Comparison of ENCODE assay signal across 8 cellular contexts in genomic region chr3:197791120-197792018, GRCh38. TPM values are rescaled to one million over a fixed set of nuclear protein-coding genes. Genes with fewer than 3 reads are reported as not detected.
DNase-seq lines count a peak whose midpoint lies in the region; ATAC-seq and TF ChIP-seq lines count a peak whose summit lies in the region.

Gene LRCH3 (plus strand): TSS chr3:197791254. CDS start chr3:197791279, 25 bp downstream.

- no peaks in the 10 kb centered on the region for H3K9me3 Mint-ChIP-seq in activated naive CD4-positive, alpha-beta T cell treated with anti-CD3 and anti-CD28 coated beads, Interleukin-2, amount 50 U/mL, for 72 hours

- H3K27ac ChIP-seq in HCT116 (ENCODE audit: low read depth, low read length) (peak within 1 kb of the TSS; percentile 84), temporal lobe (ENCODE audit: low read depth, low read length) (peak within 1 kb of the TSS; percentile 40)

- H3K27me3 ChIP-seq in GM06990 (replicated peaks; ENCODE audit: control insufficient read depth, insufficient read depth, low read length), result no peaks in the 10 kb centered on the region
- H3K27me3 ChIP-seq in HCT116 (ENCODE audit: insufficient read depth, low read length), result no peaks in the 10 kb centered on the region

- CTCF ChIA-PET in HCT116 (lab: Charles Lee), result no interaction called here

- no peak within 1 kb of the TSS for H2AFZ ChIP-seq in HCT116 (ENCODE audit: low read depth, low read length, poor library complexity, severe bottlenecking)

- H3K27ac Mint-ChIP-seq in activated naive CD4-positive, alpha-beta T cell treated with anti-CD3 and anti-CD28 coated beads, Interleukin-2, amount 50 U/mL, for 72 hours, result peak within 1 kb of the TSS; percentile 96 to 100

- intact Hi-C loops in HCT116 (cut with micrococcal nuclease), result loop anchor here (10.0 kb wide), 1 partner anchor 107 kb away; no protein-coding TSS in a partner anchor

- TF ChIP-seq CTCF in GM06990 (IDR thresholded peaks at IDR 0.05; ENCODE audit: insufficient read depth, low read length, poor library complexity, severe bottlenecking) (no peak), HCT116 (IDR thresholded peaks at IDR 0.05 in 2 of 3, conservative IDR thresholded peaks at IDR 0.05 in 1 of 3; ENCODE audit: borderline replicate concordance in 1 of 3, insufficient read depth in 1 of 3, low read depth in 2 of 3, low read length in 2 of 3) (no peak), omental fat pad (IDR thresholded peaks at IDR 0.05) (no peak)

- H3K9ac ChIP-seq in HCT116 (ENCODE audit: low read length), result peak within 1 kb of the TSS; percentile 92

- no peaks in the 10 kb centered on the region for H3K9me3 ChIP-seq in HCT116 (ENCODE audit: control insufficient read depth in 1 of 2, insufficient read depth in 1 of 2, low read depth in 1 of 2, low read length in 2 of 2)

- peaks cover 8 to 16% of the 10 kb centered on the region in 2 donors for H3K36me3 Mint-ChIP-seq in activated naive CD4-positive, alpha-beta T cell treated with anti-CD3 and anti-CD28 coated beads, Interleukin-2, amount 50 U/mL, for 72 hours

- BruUV-seq in HCT116 (replicated peaks; lab: Mats Ljungman, UMichigan), result no TSS peak

- H3K4me2 ChIP-seq in HCT116 (ENCODE audit: low read length), result peak within 1 kb of the TSS; percentile 88

- H3K79me2 ChIP-seq in HCT116 (ENCODE audit: insufficient read depth, low read length), result peaks cover 45% of the 10 kb centered on the region

- H3K36me3 ChIP-seq in GM06990 (ENCODE audit: control insufficient read depth, insufficient read depth, low read length) (no peaks in the 10 kb centered on the region; the same call in 1 of the 2 replicates), HCT116 (ENCODE audit: control insufficient read depth in 1 of 2, insufficient read depth in 2 of 2, low read length in 2 of 2) (no peaks in the 10 kb centered on the region)

- ATAC-seq in HCT116 (peak; percentile 85), SK-N-SH treated with all-trans-retinoic acid at 6 μM for 48 hours (peak; percentile 91), omental fat pad (ENCODE audit: low FRiP score) (peak; percentile 81)
- ATAC-seq in activated naive CD4-positive, alpha-beta T cell treated with anti-CD3 and anti-CD28 coated beads, Interleukin-2, amount 50 U/mL, for 72 hours, result peak; percentile 73 to 84

- RAD21 ChIA-PET in HCT116 (lab: Charles Lee; ENCODE audit: low non-redundant PET in 1 of 2, low total read pairs in 2 of 2, uncharacterized antibody in 2 of 2, unreplicated experiment in 2 of 2), result no interaction called here

- DNase-seq in GM06990 (ENCODE audit: extremely low read depth, insufficient read length) (peak; percentile 91), HCT116 (ENCODE audit: low read depth, low spot score) (peak; percentile 23), NAMALWA (ENCODE audit: low spot score) (peak; percentile 90), glomerular visceral epithelial cell (ENCODE audit: extremely low spot score) (peak; percentile 83), omental fat pad (ENCODE audit: low spot score) (peak; percentile 55)
- peak; percentile 87 to 88 for DNase-seq in activated naive CD4-positive, alpha-beta T cell treated with anti-CD3 and anti-CD28 coated beads, Interleukin-2, amount 50 U/mL, for 72 hours (ENCODE audit: low spot score in 2 of 2)

- peak; percentile 86 for TF ChIP-seq POLR2A in HCT116 (IDR thresholded peaks at IDR 0.05; ENCODE audit: borderline replicate concordance, extremely low read depth, insufficient read depth, insufficient read length)

- TF ChIP-seq RAD21 in HCT116 (IDR thresholded peaks at IDR 0.05; ENCODE audit: low read depth), result no peak

- H3K4me3 ChIP-seq in GM06990 (replicated peaks; ENCODE audit: low read depth, low read length) (peak within 1 kb of the TSS; percentile 79), HCT116 (replicated peaks in 1 of 2; ENCODE audit: low read depth in 1 of 2, low read length in 2 of 2) (peak within 1 kb of the TSS; percentile 62 to 80)

- no peaks in the 10 kb centered on the region for H4K20me1 ChIP-seq in HCT116 (ENCODE audit: insufficient read depth)

- H3K9me2 ChIP-seq in HCT116 (ENCODE audit: insufficient read depth), result no peaks in the 10 kb centered on the region

- peaks cover 0 to 15% of the 10 kb centered on the region in 2 experiments; a peak in 1 of 4 replicates for H3K4me1 ChIP-seq in HCT116 (ENCODE audit: control insufficient read depth in 1 of 2, insufficient read depth in 2 of 2, low read length in 2 of 2)

- POLR2A ChIA-PET in HCT116 (lab: Charles Lee), result interaction anchor here (0.9 kb wide), 1 partner anchor 38 kb away, joined by 3 read pairs; no protein-coding TSS in a partner anchor

TF ChIP-seq in HCT116, 20 proteins besides CTCF, POLR2A, EP300 and RAD21 (continues in another document):
- peak; percentile 69; the same call in 1 of the 2 replicates for TF ChIP-seq EGR1 (IDR thresholded peaks at IDR 0.05; ENCODE audit: low read depth)
- no peak for TF ChIP-seq CEBPB (IDR thresholded peaks at IDR 0.05; ENCODE audit: low read depth)
- TF ChIP-seq CBX3 (IDR thresholded peaks at IDR 0.05; ENCODE audit: low read depth), result no peak
- TF ChIP-seq, protein P1, sequence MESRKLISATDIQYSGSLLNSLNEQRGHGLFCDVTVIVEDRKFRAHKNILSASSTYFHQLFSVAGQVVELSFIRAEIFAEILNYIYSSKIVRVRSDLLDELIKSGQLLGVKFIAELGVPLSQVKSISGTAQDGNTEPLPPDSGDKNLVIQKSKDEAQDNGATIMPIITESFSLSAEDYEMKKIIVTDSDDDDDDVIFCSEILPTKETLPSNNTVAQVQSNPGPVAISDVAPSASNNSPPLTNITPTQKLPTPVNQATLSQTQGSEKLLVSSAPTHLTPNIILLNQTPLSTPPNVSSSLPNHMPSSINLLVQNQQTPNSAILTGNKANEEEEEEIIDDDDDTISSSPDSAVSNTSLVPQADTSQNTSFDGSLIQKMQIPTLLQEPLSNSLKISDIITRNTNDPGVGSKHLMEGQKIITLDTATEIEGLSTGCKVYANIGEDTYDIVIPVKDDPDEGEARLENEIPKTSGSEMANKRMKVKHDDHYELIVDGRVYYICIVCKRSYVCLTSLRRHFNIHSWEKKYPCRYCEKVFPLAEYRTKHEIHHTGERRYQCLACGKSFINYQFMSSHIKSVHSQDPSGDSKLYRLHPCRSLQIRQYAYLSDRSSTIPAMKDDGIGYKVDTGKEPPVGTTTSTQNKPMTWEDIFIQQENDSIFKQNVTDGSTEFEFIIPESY (IDR thresholded peaks at IDR 0.05; ENCODE audit: extremely low read depth, insufficient replicate concordance, low read length), result peak; percentile 8
- peak; percentile 89 for TF ChIP-seq ZFX (IDR thresholded peaks at IDR 0.05)
- TF ChIP-seq JUND (IDR thresholded peaks at IDR 0.05), result no peak

TF ChIP-seq in SK-N-SH treated with all-trans-retinoic acid at 6 μM for 48 hours, 23 proteins besides CTCF, POLR2A, EP300 and RAD21:
- TF ChIP-seq PATZ1 (CRISPR knock-in tag; IDR thresholded peaks at IDR 0.05; ENCODE audit: borderline replicate concordance) (peak; percentile 70; the same call in 1 of the 2 replicates), ZC3H10 (CRISPR knock-in tag; IDR thresholded peaks at IDR 0.05) (no peak), ZNF70 (CRISPR knock-in tag; IDR thresholded peaks at IDR 0.05) (no peak), SNAI2 (CRISPR knock-in tag; IDR thresholded peaks at IDR 0.05) (no peak), ZNF8 (CRISPR knock-in tag; IDR thresholded peaks at IDR 0.05) (no peak), GLIS3 (CRISPR knock-in tag; IDR thresholded peaks at IDR 0.05) (peak; percentile 87; the same call in 1 of the 2 replicates)

RNA-seq across cellular contexts. Expression of gene LRCH3, which starts in this region (rescaled TPM):
- 38.1 TPM for total RNA-seq in HCT116 (2021; ENCODE audit: unreplicated experiment)
- polyA plus RNA-seq in HCT116 (2012), result 11.2 and 19.6 TPM in 2 replicates
- 10 to 100 TPM; 25.0 to 74.9 TPM for total RNA-seq in activated naive CD4-positive, alpha-beta T cell treated with anti-CD3 and anti-CD28 coated beads, Interleukin-2, amount 50 U/mL, for 72 hours
- total RNA-seq in omental fat pad, result 10 to 100 TPM; 34.8 to 70.9 (median 38.0) TPM
- total RNA-seq in temporal lobe, result 86.8 TPM

Comparison
In these comparisons a context has a peak if more than half of its experiments do, and no peak if none do; other contexts are left out.
1. Peak in every context shown above with its lines: DNase-seq, ATAC-seq, H3K4me3 ChIP-seq and H3K27ac ChIP-seq.
2. DNase-seq: peak in every context shown above with its lines; median percentile 91 in GM06990; 90 in NAMALWA; 88 in activated naive CD4-positive, alpha-beta T cell treated with anti-CD3 and anti-CD28 coated beads, Interleukin-2, amount 50 U/mL, for 72 hours; 83 in glomerular visceral epithelial cell; 55 in omental fat pad; 23 in HCT116.